In the genomic region with DNA sequence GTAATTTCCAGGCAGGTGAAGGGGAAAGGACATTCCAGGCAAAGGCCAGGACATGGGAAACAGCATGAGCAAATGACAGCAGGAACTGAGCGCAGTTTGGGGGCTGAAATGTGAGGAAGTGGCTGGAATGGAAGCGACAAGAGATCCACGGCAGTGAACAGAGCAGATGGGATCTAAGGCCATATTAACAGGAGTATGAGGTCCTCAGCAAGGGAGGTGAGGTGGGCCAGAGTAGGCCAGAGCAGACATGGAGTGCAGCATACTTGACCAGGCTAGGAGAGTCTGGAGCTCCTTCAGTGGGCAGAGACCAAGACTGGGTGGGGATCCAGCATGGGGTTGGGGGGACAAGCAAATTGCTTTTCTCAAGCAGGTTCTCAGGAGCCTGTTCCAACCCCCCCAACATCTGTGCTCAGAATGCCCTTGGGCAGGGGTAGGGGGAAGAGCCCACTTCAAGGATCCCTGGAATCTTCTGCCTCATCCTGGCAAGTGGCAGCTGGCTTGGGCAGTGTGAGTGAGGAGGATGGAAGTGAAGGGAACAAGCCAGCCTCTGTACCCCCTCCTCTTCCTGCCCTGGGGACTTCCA, we compare ENCODE assay signal across 22 cellular contexts. TPM values are rescaled to one million over a fixed set of nuclear protein-coding genes. Genes with fewer than 3 reads are reported as not detected.
"Had no signal": no experiment of that assay in that cellular context is flagged by ENCODE, and none has a peak within 500 bp of the region (broad histone marks: within the 10 kb centered on the region; RNA-seq: fewer than 3 reads in every experiment).

No MANE protein-coding gene starts in this region.

- H3K27ac ChIP-seq: Peyer's patch, RWPE1 had no signal

- H3K27me3 ChIP-seq: Peyer's patch had no signal

- H3K27ac Mint-ChIP-seq: activated CD4-positive, alpha-beta memory T cell treated with anti-CD3 and anti-CD28 coated beads for 36 hours; activated CD4-positive, alpha-beta T cell treated with anti-CD3 and anti-CD28 coated beads, Interleukin-2, amount 10 ng/mL, durations not matched to agents 7 days and 5 days; activated naive CD4-positive, alpha-beta T cell treated with anti-CD3 and anti-CD28 coated beads, Interleukin-2, amount 50 U/mL, for 72 hours; T-cell had no signal

- H3K4me3 ChIP-seq: Peyer's patch had no signal

- H3K9me3 ChIP-seq: Peyer's patch had no signal

- H3K4me1 Mint-ChIP-seq: activated CD4-positive, alpha-beta T cell treated with anti-CD3 and anti-CD28 coated beads, Interleukin-2, amount 10 ng/mL, durations not matched to agents 7 days and 5 days; T-cell had no signal

- DNase-seq: activated CD4-positive, alpha-beta memory T cell treated with anti-CD3 and anti-CD28 coated beads for 36 hours; activated CD4-positive, alpha-beta T cell treated with anti-CD3 and anti-CD28 coated beads, Interleukin-2, amount 10 ng/mL, durations not matched to agents 7 days and 5 days; activated CD4-positive, CD25-positive, alpha-beta regulatory T cell; activated CD8-positive, alpha-beta memory T cell treated with anti-CD3 and anti-CD28 coated beads for 24 hours; activated effector memory CD4-positive, alpha-beta T cell treated with anti-CD3 and anti-CD28 coated beads, Interleukin-2, amount 50 U/mL, for 16 hours; activated naive CD4-positive, alpha-beta T cell treated with Interleukin-2 at 50 U/mL for 16 hours; activated T-cell treated with anti-CD3 and anti-CD28 coated beads, Interleukin-2, amount 50 U/mL, for 4 hours; Kasumi-1; KBM-7; NCI-H1048; NCI-H146; NCI-H187 treated with DMSO at 0.1 percent for 48 hours; NCI-H2081 treated with DMSO at 0.1 percent for 48 hours; NCI-H446; NCI-H524; SHP77; T-cell; T-helper 2 cell; T1000 had no signal

- H3K36me3 Mint-ChIP-seq: activated CD4-positive, alpha-beta memory T cell treated with anti-CD3 and anti-CD28 coated beads for 36 hours; activated naive CD4-positive, alpha-beta T cell treated with anti-CD3 and anti-CD28 coated beads, Interleukin-2, amount 50 U/mL, for 72 hours; T-cell had no signal

- ATAC-seq: T-cell had no signal

- H3K4me3 Mint-ChIP-seq: activated CD4-positive, alpha-beta memory T cell treated with anti-CD3 and anti-CD28 coated beads for 36 hours; activated CD4-positive, alpha-beta T cell treated with anti-CD3 and anti-CD28 coated beads, Interleukin-2, amount 10 ng/mL, durations not matched to agents 7 days and 5 days; activated T-cell treated with anti-CD3 and anti-CD28 coated beads, Interleukin-2, amount 50 U/mL, for 4 hours; T-cell had no signal

- H3K9me3 Mint-ChIP-seq: activated CD4-positive, alpha-beta memory T cell treated with anti-CD3 and anti-CD28 coated beads for 36 hours; activated CD4-positive, alpha-beta T cell treated with anti-CD3 and anti-CD28 coated beads, Interleukin-2, amount 10 ng/mL, durations not matched to agents 7 days and 5 days; activated naive CD4-positive, alpha-beta T cell treated with anti-CD3 and anti-CD28 coated beads, Interleukin-2, amount 50 U/mL, for 72 hours; activated T-cell treated with anti-CD3 and anti-CD28 coated beads, Interleukin-2, amount 50 U/mL, for 4 hours; T-cell had no signal

- H3K4me1 ChIP-seq: Peyer's patch had no signal

RNA-seq across cellular contexts. Expression of a gene that starts 34.5 kb away (rescaled TPM):
- total RNA-seq: activated CD4-positive, alpha-beta memory T cell treated with anti-CD3 and anti-CD28 coated beads for 36 hours; activated CD4-positive, alpha-beta T cell treated with anti-CD3 and anti-CD28 coated beads, Interleukin-2, amount 10 ng/mL, durations not matched to agents 7 days and 5 days had no signal
